13 cellular contexts compared by ENCODE assay signal in genomic region chr2:189609853-189610252, GRCh38.
"Had no signal": no experiment of that assay in that cellular context is flagged by ENCODE, and none has a peak within 500 bp of the region (broad histone marks: within the 10 kb centered on the region; RNA-seq: fewer than 3 reads in every experiment).

No MANE protein-coding gene starts in this region.

- H3K9me3 ChIP-seq: heart left ventricle, right lobe of liver had no signal

- H3K27me3 ChIP-seq: heart left ventricle, right lobe of liver had no signal

- H3K4me3 ChIP-seq: heart left ventricle, right lobe of liver had no signal

- H3K36me3 ChIP-seq: heart left ventricle, right lobe of liver had no signal

- DNase-seq: activated CD4-positive, alpha-beta T cell treated with anti-CD3 and anti-CD28 coated beads for 48 hours; activated CD8-positive, alpha-beta memory T cell treated with anti-CD3 and anti-CD28 coated beads for 24 hours; activated naive CD4-positive, alpha-beta T cell treated with Interleukin-2 at 50 U/mL for 16 hours; endodermal cell; foreskin melanocyte; heart left ventricle; nucleus accumbens; right lobe of liver; stimulated activated CD4-positive, alpha-beta T cell treated with anti-CD3 and anti-CD28 coated beads, Interleukin-12 subunit alpha, Interleukin-12 subunit beta, amount 100 ng/mL, for 4 hours; stimulated activated naive CD4-positive, alpha-beta T cell; T-helper 17 cell had no signal

- H3K27ac ChIP-seq: heart left ventricle, right lobe of liver had no signal

- ATAC-seq: heart left ventricle; natural killer cell treated with Interleukin-12 subunit alpha and Interleukin-12 subunit beta and Interleukin-15 and Interleukin-18, amount 100 ng/mL, for 72 hours; right lobe of liver; T-helper 17 cell; WTC11 had no signal
